ENCODE assay signal across 2 cellular contexts in genomic region chr7:84187087-84187805, GRCh38.
TF ChIP-seq lines count a peak whose summit lies in the region.

No MANE protein-coding gene starts in this region.

TF ChIP-seq in HEK293, 187 proteins besides CTCF, POLR2A, EP300 and RAD21:
- TF ChIP-seq PRDM1 (tag by site-specific recombination; IDR thresholded peaks at IDR 0.05): 0 out of 2 replicates have a peak, but pooled peaks have one; percentile 20
- TF ChIP-seq, protein P1, sequence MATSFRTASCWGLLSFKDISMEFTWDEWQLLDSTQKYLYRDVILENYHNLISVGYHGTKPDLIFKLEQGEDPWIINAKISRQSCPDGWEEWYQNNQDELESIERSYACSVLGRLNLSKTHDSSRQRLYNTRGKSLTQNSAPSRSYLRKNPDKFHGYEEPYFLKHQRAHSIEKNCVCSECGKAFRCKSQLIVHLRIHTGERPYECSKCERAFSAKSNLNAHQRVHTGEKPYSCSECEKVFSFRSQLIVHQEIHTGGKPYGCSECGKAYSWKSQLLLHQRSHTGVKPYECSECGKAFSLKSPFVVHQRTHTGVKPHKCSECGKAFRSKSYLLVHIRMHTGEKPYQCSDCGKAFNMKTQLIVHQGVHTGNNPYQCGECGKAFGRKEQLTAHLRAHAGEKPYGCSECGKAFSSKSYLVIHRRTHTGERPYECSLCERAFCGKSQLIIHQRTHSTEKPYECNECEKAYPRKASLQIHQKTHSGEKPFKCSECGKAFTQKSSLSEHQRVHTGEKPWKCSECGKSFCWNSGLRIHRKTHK (tag by site-specific recombination; IDR thresholded peaks at IDR 0.05): no peak

TF ChIP-seq in GM12878, 131 proteins besides CTCF, POLR2A, EP300 and RAD21:
- TF ChIP-seq RELA (IDR thresholded peaks at IDR 0.05; ENCODE audit: borderline replicate concordance, partially characterized antibody) (no peak), RAD51 (IDR thresholded peaks at IDR 0.05) (no peak), ETV6 (conservative IDR thresholded peaks at IDR 0.05 in 1 of 2, IDR thresholded peaks at IDR 0.05 in 1 of 2; ENCODE audit: borderline replicate concordance in 1 of 2, low read depth in 1 of 2) (no peak), NFYA (IDR thresholded peaks at IDR 0.05; ENCODE audit: borderline replicate concordance, low read depth, low read length) (no peak), CREM (IDR thresholded peaks at IDR 0.05; ENCODE audit: low read depth) (no peak), SP1 (IDR thresholded peaks at IDR 0.05; ENCODE audit: low read depth, low read length) (no peak)
- TF ChIP-seq, protein P2, sequence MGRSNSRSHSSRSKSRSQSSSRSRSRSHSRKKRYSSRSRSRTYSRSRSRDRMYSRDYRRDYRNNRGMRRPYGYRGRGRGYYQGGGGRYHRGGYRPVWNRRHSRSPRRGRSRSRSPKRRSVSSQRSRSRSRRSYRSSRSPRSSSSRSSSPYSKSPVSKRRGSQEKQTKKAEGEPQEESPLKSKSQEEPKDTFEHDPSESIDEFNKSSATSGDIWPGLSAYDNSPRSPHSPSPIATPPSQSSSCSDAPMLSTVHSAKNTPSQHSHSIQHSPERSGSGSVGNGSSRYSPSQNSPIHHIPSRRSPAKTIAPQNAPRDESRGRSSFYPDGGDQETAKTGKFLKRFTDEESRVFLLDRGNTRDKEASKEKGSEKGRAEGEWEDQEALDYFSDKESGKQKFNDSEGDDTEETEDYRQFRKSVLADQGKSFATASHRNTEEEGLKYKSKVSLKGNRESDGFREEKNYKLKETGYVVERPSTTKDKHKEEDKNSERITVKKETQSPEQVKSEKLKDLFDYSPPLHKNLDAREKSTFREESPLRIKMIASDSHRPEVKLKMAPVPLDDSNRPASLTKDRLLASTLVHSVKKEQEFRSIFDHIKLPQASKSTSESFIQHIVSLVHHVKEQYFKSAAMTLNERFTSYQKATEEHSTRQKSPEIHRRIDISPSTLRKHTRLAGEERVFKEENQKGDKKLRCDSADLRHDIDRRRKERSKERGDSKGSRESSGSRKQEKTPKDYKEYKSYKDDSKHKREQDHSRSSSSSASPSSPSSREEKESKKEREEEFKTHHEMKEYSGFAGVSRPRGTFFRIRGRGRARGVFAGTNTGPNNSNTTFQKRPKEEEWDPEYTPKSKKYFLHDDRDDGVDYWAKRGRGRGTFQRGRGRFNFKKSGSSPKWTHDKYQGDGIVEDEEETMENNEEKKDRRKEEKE (IDR thresholded peaks at IDR 0.05): no peak
- TF ChIP-seq, protein P3, sequence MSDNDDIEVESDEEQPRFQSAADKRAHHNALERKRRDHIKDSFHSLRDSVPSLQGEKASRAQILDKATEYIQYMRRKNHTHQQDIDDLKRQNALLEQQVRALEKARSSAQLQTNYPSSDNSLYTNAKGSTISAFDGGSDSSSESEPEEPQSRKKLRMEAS (IDR thresholded peaks at IDR 0.05; ENCODE audit: low read depth, low read length): no peak
- TF ChIP-seq, protein P4, sequence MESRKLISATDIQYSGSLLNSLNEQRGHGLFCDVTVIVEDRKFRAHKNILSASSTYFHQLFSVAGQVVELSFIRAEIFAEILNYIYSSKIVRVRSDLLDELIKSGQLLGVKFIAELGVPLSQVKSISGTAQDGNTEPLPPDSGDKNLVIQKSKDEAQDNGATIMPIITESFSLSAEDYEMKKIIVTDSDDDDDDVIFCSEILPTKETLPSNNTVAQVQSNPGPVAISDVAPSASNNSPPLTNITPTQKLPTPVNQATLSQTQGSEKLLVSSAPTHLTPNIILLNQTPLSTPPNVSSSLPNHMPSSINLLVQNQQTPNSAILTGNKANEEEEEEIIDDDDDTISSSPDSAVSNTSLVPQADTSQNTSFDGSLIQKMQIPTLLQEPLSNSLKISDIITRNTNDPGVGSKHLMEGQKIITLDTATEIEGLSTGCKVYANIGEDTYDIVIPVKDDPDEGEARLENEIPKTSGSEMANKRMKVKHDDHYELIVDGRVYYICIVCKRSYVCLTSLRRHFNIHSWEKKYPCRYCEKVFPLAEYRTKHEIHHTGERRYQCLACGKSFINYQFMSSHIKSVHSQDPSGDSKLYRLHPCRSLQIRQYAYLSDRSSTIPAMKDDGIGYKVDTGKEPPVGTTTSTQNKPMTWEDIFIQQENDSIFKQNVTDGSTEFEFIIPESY (IDR thresholded peaks at IDR 0.05): no peak
- TF ChIP-seq, protein P5, sequence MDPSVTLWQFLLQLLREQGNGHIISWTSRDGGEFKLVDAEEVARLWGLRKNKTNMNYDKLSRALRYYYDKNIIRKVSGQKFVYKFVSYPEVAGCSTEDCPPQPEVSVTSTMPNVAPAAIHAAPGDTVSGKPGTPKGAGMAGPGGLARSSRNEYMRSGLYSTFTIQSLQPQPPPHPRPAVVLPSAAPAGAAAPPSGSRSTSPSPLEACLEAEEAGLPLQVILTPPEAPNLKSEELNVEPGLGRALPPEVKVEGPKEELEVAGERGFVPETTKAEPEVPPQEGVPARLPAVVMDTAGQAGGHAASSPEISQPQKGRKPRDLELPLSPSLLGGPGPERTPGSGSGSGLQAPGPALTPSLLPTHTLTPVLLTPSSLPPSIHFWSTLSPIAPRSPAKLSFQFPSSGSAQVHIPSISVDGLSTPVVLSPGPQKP (IDR thresholded peaks at IDR 0.05; ENCODE audit: low read depth, low read length): no peak
